In the genomic region with DNA sequence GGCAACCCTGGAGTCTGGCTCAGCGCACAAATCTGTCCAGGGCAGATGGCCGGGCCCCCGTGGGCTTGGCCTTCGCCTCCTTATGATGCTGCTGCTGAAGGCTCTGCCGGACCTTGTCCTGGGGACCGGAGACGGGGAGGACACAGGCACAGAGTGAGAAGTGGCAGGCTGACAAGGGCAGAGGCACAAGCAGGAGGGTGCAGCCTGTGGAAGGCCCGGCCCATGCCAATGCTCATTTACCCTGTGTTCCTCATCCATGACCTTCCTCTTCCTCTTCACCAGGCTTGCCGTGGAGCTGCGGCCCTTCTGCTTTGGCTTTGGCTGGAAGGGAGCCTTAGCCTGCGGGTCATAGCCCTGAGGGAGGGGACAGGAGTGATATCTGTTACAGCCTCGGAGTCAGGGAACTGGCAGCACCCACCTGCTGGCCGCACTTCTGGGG, we compare ENCODE assay signal across 14 cellular contexts. TPM values are rescaled to one million over a fixed set of nuclear protein-coding genes. Genes with fewer than 3 reads are reported as not detected.
DNase-seq lines count a peak whose midpoint lies in the region; ATAC-seq and TF ChIP-seq lines count a peak whose summit lies in the region.
"Had no signal": no experiment of that assay in that cellular context is flagged by ENCODE, and none has a peak within 500 bp of the region (broad histone marks: within the 10 kb centered on the region; RNA-seq: fewer than 3 reads in every experiment).

No MANE protein-coding gene starts in this region.

- no peak overlapping the region for H3K4me2 ChIP-seq in OCI-LY7 (ENCODE audit: low read length)
- H3K4me2 ChIP-seq: SK-N-SH had no signal

- H3K9ac ChIP-seq in colonic mucosa (ENCODE audit: low read depth in 2 of 2, low read length in 2 of 2) = peak overlapping the region in 1 of 2 donors; percentile 36
- H3K9ac ChIP-seq: SK-N-SH had no signal

- TF ChIP-seq EP300 in ovary (IDR thresholded peaks at IDR 0.05) = no peak

- H3K9me2 ChIP-seq in OCI-LY7 (ENCODE audit: insufficient read depth, low read length) = no peaks in the 10 kb centered on the region
- H3K9me2 ChIP-seq: SK-N-SH had no signal

- H3K4me1 Mint-ChIP-seq in activated naive CD8-positive, alpha-beta T cell treated with anti-CD3 and anti-CD28 coated beads, Interleukin-2, amount 10 ng/mL, durations not matched to agents 7 days and 5 days = peaks cover 37% of the 10 kb centered on the region
- H3K4me1 Mint-ChIP-seq in activated naive CD8-positive, alpha-beta T cell treated with anti-CD3 and anti-CD28 coated beads for 36 hours = peaks cover 46% of the 10 kb centered on the region
- peaks cover 21% of the 10 kb centered on the region for H3K4me1 Mint-ChIP-seq in endothelial cell (ENCODE audit: unreplicated experiment)
- H3K4me1 Mint-ChIP-seq in stimulated activated effector memory CD8-positive, alpha-beta T cell treated with anti-CD3 and anti-CD28 coated beads, Interleukin-12 subunit alpha, Interleukin-12 subunit beta, amount 100 ng/mL, for 72 hours = peaks cover 38% of the 10 kb centered on the region

- no peak for TF ChIP-seq POLR2A in ovary (IDR thresholded peaks at IDR 0.05)

- no peak for ATAC-seq in activated naive CD8-positive, alpha-beta T cell treated with anti-CD3 and anti-CD28 coated beads, Interleukin-2, amount 10 ng/mL, durations not matched to agents 7 days and 5 days (ENCODE audit: low read depth)
- ATAC-seq in stimulated activated effector memory CD8-positive, alpha-beta T cell treated with anti-CD3 and anti-CD28 coated beads, Interleukin-12 subunit alpha, Interleukin-12 subunit beta, amount 100 ng/mL, for 72 hours = no peak

- H4K20me1 ChIP-seq in OCI-LY7 (ENCODE audit: insufficient read depth, low read length) = peaks cover 10% of the 10 kb centered on the region

- H2AFZ ChIP-seq in OCI-LY7 (ENCODE audit: low read length) = no peak overlapping the region

- H3K27ac ChIP-seq in OCI-LY7 (ENCODE audit: low read depth, low read length, poor library complexity, severe bottlenecking) (peak overlapping the region; percentile 93), ovary (no peak overlapping the region), colonic mucosa (no peak overlapping the region)

- H3K9me3 Mint-ChIP-seq in activated naive CD8-positive, alpha-beta T cell treated with anti-CD3 and anti-CD28 coated beads, Interleukin-2, amount 10 ng/mL, durations not matched to agents 7 days and 5 days = no peaks in the 10 kb centered on the region
- H3K9me3 Mint-ChIP-seq in activated naive CD8-positive, alpha-beta T cell treated with anti-CD3 and anti-CD28 coated beads for 36 hours = no peaks in the 10 kb centered on the region
- no peaks in the 10 kb centered on the region for H3K9me3 Mint-ChIP-seq in endothelial cell (ENCODE audit: unreplicated experiment)
- H3K9me3 Mint-ChIP-seq in stimulated activated effector memory CD8-positive, alpha-beta T cell treated with anti-CD3 and anti-CD28 coated beads, Interleukin-12 subunit alpha, Interleukin-12 subunit beta, amount 100 ng/mL, for 72 hours = no peaks in the 10 kb centered on the region

- H3K36me3 Mint-ChIP-seq in activated naive CD8-positive, alpha-beta T cell treated with anti-CD3 and anti-CD28 coated beads, Interleukin-2, amount 10 ng/mL, durations not matched to agents 7 days and 5 days = peaks cover 26% of the 10 kb centered on the region
- peaks cover 25% of the 10 kb centered on the region for H3K36me3 Mint-ChIP-seq in activated naive CD8-positive, alpha-beta T cell treated with anti-CD3 and anti-CD28 coated beads for 36 hours
- H3K36me3 Mint-ChIP-seq in endothelial cell (ENCODE audit: low read depth, unreplicated experiment) = peaks cover 19% of the 10 kb centered on the region
- H3K36me3 Mint-ChIP-seq in stimulated activated effector memory CD8-positive, alpha-beta T cell treated with anti-CD3 and anti-CD28 coated beads, Interleukin-12 subunit alpha, Interleukin-12 subunit beta, amount 100 ng/mL, for 72 hours = peaks cover 91% of the 10 kb centered on the region

- TF ChIP-seq CTCF in OCI-LY7 (conservative IDR thresholded peaks at IDR 0.05; ENCODE audit: low read length) (no peak), endothelial cell (IDR thresholded peaks at IDR 0.05; ENCODE audit: unreplicated experiment) (no peak), ovary (IDR thresholded peaks at IDR 0.05) (no peak), colonic mucosa (IDR thresholded peaks at IDR 0.05) (no peak)

- no peak overlapping the region for H3K27ac Mint-ChIP-seq in activated naive CD8-positive, alpha-beta T cell treated with anti-CD3 and anti-CD28 coated beads, Interleukin-2, amount 10 ng/mL, durations not matched to agents 7 days and 5 days
- no peak overlapping the region for H3K27ac Mint-ChIP-seq in activated naive CD8-positive, alpha-beta T cell treated with anti-CD3 and anti-CD28 coated beads for 36 hours
- no peak overlapping the region for H3K27ac Mint-ChIP-seq in endothelial cell (ENCODE audit: unreplicated experiment)
- peak overlapping the region; percentile 35 for H3K27ac Mint-ChIP-seq in stimulated activated effector memory CD8-positive, alpha-beta T cell treated with anti-CD3 and anti-CD28 coated beads, Interleukin-12 subunit alpha, Interleukin-12 subunit beta, amount 100 ng/mL, for 72 hours
- H3K27ac Mint-ChIP-seq: progenitor cell of endocrine pancreas had no signal

- H3K79me2 ChIP-seq in OCI-LY7 (ENCODE audit: insufficient read depth, low read depth, low read length) = peaks cover 17% of the 10 kb centered on the region

- TSS peak; percentile 67 for BruUV-seq in OCI-LY7 (replicated peaks; lab: Mats Ljungman, UMichigan)

- H3K36me3 ChIP-seq in OCI-LY7 (ENCODE audit: insufficient read depth, low read length) = peaks cover 91% of the 10 kb centered on the region
- H3K36me3 ChIP-seq in ovary = no peaks in the 10 kb centered on the region
- peaks cover 4% of the 10 kb centered on the region for H3K36me3 ChIP-seq in colonic mucosa

- DNase-seq in activated naive CD8-positive, alpha-beta T cell treated with anti-CD3 and anti-CD28 coated beads, Interleukin-2, amount 10 ng/mL, durations not matched to agents 7 days and 5 days = peak; percentile 30
- no peak for DNase-seq in activated naive CD8-positive, alpha-beta T cell treated with anti-CD3 and anti-CD28 coated beads for 36 hours
- DNase-seq in OCI-LY7 (ENCODE audit: low spot score) (no peak), endothelial cell (ENCODE audit: low spot score) (no peak), ovary (no peak), colonic mucosa (no peak), mucosa of gallbladder (ENCODE audit: low spot score) (no peak)
- DNase-seq in stimulated activated effector memory CD8-positive, alpha-beta T cell treated with anti-CD3 and anti-CD28 coated beads, Interleukin-12 subunit alpha, Interleukin-12 subunit beta, amount 100 ng/mL, for 72 hours (ENCODE audit: low spot score in 2 of 2) = no peak
- DNase-seq: activated CD4-positive, CD25-positive, alpha-beta regulatory T cell; activated CD8-positive, alpha-beta memory T cell treated with anti-CD3 and anti-CD28 coated beads, Interleukin-2, amount 50 U/mL, for 48 hours; activated naive CD4-positive, alpha-beta T cell treated with anti-CD3 and anti-CD28 coated beads, Interleukin-2, amount 50 U/mL, for 16 hours; NCI-H187 had no signal

- H3K4me3 ChIP-seq in OCI-LY7 (ENCODE audit: low read depth, low read length, poor library complexity, severe bottlenecking) (no peak overlapping the region), ovary (no peak overlapping the region), colonic mucosa (no peak overlapping the region)

- H3K4me1 ChIP-seq in OCI-LY7 (ENCODE audit: insufficient read depth, low read length, poor library complexity, severe bottlenecking) (peaks cover 49% of the 10 kb centered on the region), ovary (ENCODE audit: insufficient read depth) (no peaks in the 10 kb centered on the region), colonic mucosa (peaks cover 20% of the 10 kb centered on the region)

- intact Hi-C loops in OCI-LY7 (cut with micrococcal nuclease; ENCODE audit: unreplicated experiment) (loop anchor here (5.0 kb wide), 2 partner anchors 113 to 148 kb away; a partner anchor contains a TSS), ovary (cut with DNase I) (loop anchor here in 1 of 4 donors (10.0 kb wide), 1 partner anchor 136 kb away; a partner anchor contains a TSS), colonic mucosa (cut with DNase I) (no loop called here)

- H3K27me3 ChIP-seq in ovary (no peaks in the 10 kb centered on the region), colonic mucosa (no peaks in the 10 kb centered on the region)

- no peaks in the 10 kb centered on the region for H3K27me3 Mint-ChIP-seq in activated naive CD8-positive, alpha-beta T cell treated with anti-CD3 and anti-CD28 coated beads, Interleukin-2, amount 10 ng/mL, durations not matched to agents 7 days and 5 days
- no peaks in the 10 kb centered on the region for H3K27me3 Mint-ChIP-seq in activated naive CD8-positive, alpha-beta T cell treated with anti-CD3 and anti-CD28 coated beads for 36 hours
- peaks cover 5% of the 10 kb centered on the region for H3K27me3 Mint-ChIP-seq in endothelial cell (ENCODE audit: unreplicated experiment)
- H3K27me3 Mint-ChIP-seq: progenitor cell of endocrine pancreas had no signal

- WGBS in ovary, 3 donors = 64 to 69% (median 67%) methylated on average over 13 of the region's 13 CpGs

- H3K9me3 ChIP-seq in OCI-LY7 (ENCODE audit: low read length) (no peaks in the 10 kb centered on the region), ovary (no peaks in the 10 kb centered on the region), colonic mucosa (no peaks in the 10 kb centered on the region)
- H3K9me3 ChIP-seq: SK-N-SH had no signal

- POLR2A ChIA-PET in activated naive CD8-positive, alpha-beta T cell treated with anti-CD3 and anti-CD28 coated beads, Interleukin-2, amount 10 ng/mL, durations not matched to agents 7 days and 5 days (lab: Charles Lee) = interaction anchor here (2.3 to 4.4 kb wide), 4 partner anchors 10 to 152 kb away, joined by 7 to 107 read pairs (median 54); a partner anchor contains a TSS
- POLR2A ChIA-PET in OCI-LY7 (lab: Charles Lee) = interaction anchor here (0.8 kb wide), 1 partner anchor 31 kb away, joined by 4 read pairs; no protein-coding TSS in a partner anchor

- CTCF ChIA-PET in OCI-LY7 (lab: Charles Lee; ENCODE audit: unreplicated experiment) = no interaction called here

- H3K4me3 Mint-ChIP-seq in activated naive CD8-positive, alpha-beta T cell treated with anti-CD3 and anti-CD28 coated beads, Interleukin-2, amount 10 ng/mL, durations not matched to agents 7 days and 5 days = no peak overlapping the region
- no peak overlapping the region for H3K4me3 Mint-ChIP-seq in activated naive CD8-positive, alpha-beta T cell treated with anti-CD3 and anti-CD28 coated beads for 36 hours
- H3K4me3 Mint-ChIP-seq in endothelial cell (ENCODE audit: unreplicated experiment) = peak overlapping the region; percentile 31
- H3K4me3 Mint-ChIP-seq in stimulated activated effector memory CD8-positive, alpha-beta T cell treated with anti-CD3 and anti-CD28 coated beads, Interleukin-12 subunit alpha, Interleukin-12 subunit beta, amount 100 ng/mL, for 72 hours = no peak overlapping the region

RNA-seq across cellular contexts. Expression of a gene that starts 2.4 kb away (rescaled TPM):
- total RNA-seq in activated naive CD8-positive, alpha-beta T cell treated with anti-CD3 and anti-CD28 coated beads, Interleukin-2, amount 10 ng/mL, durations not matched to agents 7 days and 5 days = 10 to 100 TPM; 32.0 to 35.4 TPM
- 1 to 10 TPM; 1.8 to 2.1 TPM for total RNA-seq in activated naive CD8-positive, alpha-beta T cell treated with anti-CD3 and anti-CD28 coated beads for 36 hours
- 13.1 and 14.2 TPM in 2 replicates for total RNA-seq in OCI-LY7 (2014; rRNA removed; shearing (Covaris generic))
- 14.1 and 17.3 TPM in 2 replicates for total RNA-seq in OCI-LY7 (2022)
- 3.8 TPM for total RNA-seq in endothelial cell (ENCODE audit: unreplicated experiment)
- total RNA-seq in ovary = 10 to 100 TPM in 2 of 7 donors, 1 to 10 TPM in 5; 4.3 to 10.6 (median 6.9) TPM
- 1 to 10 TPM; 2.7 to 7.4 TPM for polyA plus RNA-seq in ovary
- 10 to 100 TPM; 22.0 to 26.4 TPM for total RNA-seq in colonic mucosa
- total RNA-seq in mucosa of gallbladder = 25.4 TPM

RNA-seq across cellular contexts. Expression of a gene that starts 7.4 kb away (rescaled TPM):
- 1,000 to 10,000 TPM; 3,300 to 3,409 TPM for total RNA-seq in activated naive CD8-positive, alpha-beta T cell treated with anti-CD3 and anti-CD28 coated beads, Interleukin-2, amount 10 ng/mL, durations not matched to agents 7 days and 5 days
- total RNA-seq in activated naive CD8-positive, alpha-beta T cell treated with anti-CD3 and anti-CD28 coated beads for 36 hours = 1,000 to 10,000 TPM; 3,940 to 3,999 TPM
- total RNA-seq in OCI-LY7 (2014; rRNA removed; shearing (Covaris generic)) = 7,191 and 8,620 TPM in 2 replicates
- total RNA-seq in OCI-LY7 (2022) (4,034 and 4,317 TPM in 2 replicates), endothelial cell (ENCODE audit: unreplicated experiment) (2,251 TPM), ovary (1,000 to 10,000 TPM; 4,177 to 8,845 (median 4,854) TPM), colonic mucosa (1,000 to 10,000 TPM; 1,996 to 2,041 TPM), mucosa of gallbladder (1,438 TPM)
- polyA plus RNA-seq in ovary = over 10,000 TPM in 1 of 2 donors, 1,000 to 10,000 TPM in 1; 6,405 to 11,953 TPM

RNA-seq across cellular contexts. Expression of a gene that starts 7.6 kb away (rescaled TPM):
- total RNA-seq in activated naive CD8-positive, alpha-beta T cell treated with anti-CD3 and anti-CD28 coated beads, Interleukin-2, amount 10 ng/mL, durations not matched to agents 7 days and 5 days = 10 to 100 TPM; 72.3 to 76.0 TPM
- total RNA-seq in activated naive CD8-positive, alpha-beta T cell treated with anti-CD3 and anti-CD28 coated beads for 36 hours = 10 to 100 TPM; 43.4 to 44.6 TPM
- total RNA-seq in OCI-LY7 (2014; rRNA removed; shearing (Covaris generic)) = 50.4 and 53.5 TPM in 2 replicates
- total RNA-seq in OCI-LY7 (2022) = 73.5 and 80.3 TPM in 2 replicates
- total RNA-seq in endothelial cell (ENCODE audit: unreplicated experiment) = 41.8 TPM
- 10 to 100 TPM; 24.0 to 55.6 (median 45.2) TPM for total RNA-seq in ovary
- 10 to 100 TPM; 39.5 to 56.7 TPM for polyA plus RNA-seq in ovary
- 10 to 100 TPM; 48.4 to 73.2 TPM for total RNA-seq in colonic mucosa
- total RNA-seq in mucosa of gallbladder = 62.5 TPM

RNA-seq across cellular contexts. Expression of a gene that starts 9.8 kb away (rescaled TPM):
- total RNA-seq in activated naive CD8-positive, alpha-beta T cell treated with anti-CD3 and anti-CD28 coated beads, Interleukin-2, amount 10 ng/mL, durations not matched to agents 7 days and 5 days = 10 to 100 TPM; 50.0 to 58.0 TPM
- 100 to 1,000 TPM; 105 to 107 TPM for total RNA-seq in activated naive CD8-positive, alpha-beta T cell treated with anti-CD3 and anti-CD28 coated beads for 36 hours
- total RNA-seq in OCI-LY7 (2014; rRNA removed; shearing (Covaris generic)) = 127 and 129 TPM in 2 replicates
- total RNA-seq in OCI-LY7 (2022) (71.4 and 83.3 TPM in 2 replicates), endothelial cell (ENCODE audit: unreplicated experiment) (48.5 TPM), ovary (10 to 100 TPM; 29.1 to 58.5 (median 35.0) TPM), colonic mucosa (10 to 100 TPM; 25.7 to 51.7 TPM), mucosa of gallbladder (37.7 TPM)
- 10 to 100 TPM; 25.5 to 27.0 TPM for polyA plus RNA-seq in ovary

RNA-seq across cellular contexts. Expression of a gene that starts 10.1 kb away (rescaled TPM):
- total RNA-seq in activated naive CD8-positive, alpha-beta T cell treated with anti-CD3 and anti-CD28 coated beads, Interleukin-2, amount 10 ng/mL, durations not matched to agents 7 days and 5 days = 10 to 100 TPM; 53.3 to 54.7 TPM
- total RNA-seq in activated naive CD8-positive, alpha-beta T cell treated with anti-CD3 and anti-CD28 coated beads for 36 hours = 100 to 1,000 TPM; 106 to 107 TPM
- total RNA-seq in OCI-LY7 (2014; rRNA removed; shearing (Covaris generic)) = 72.5 and 112 TPM in 2 replicates
- 65.4 and 90.6 TPM in 2 replicates for total RNA-seq in OCI-LY7 (2022)
- total RNA-seq in endothelial cell (ENCODE audit: unreplicated experiment) = 33.3 TPM
- total RNA-seq in ovary = 10 to 100 TPM in 6 of 7 donors, 1 to 10 TPM in 1; 9.8 to 46.8 (median 42.0) TPM
- polyA plus RNA-seq in ovary = 10 to 100 TPM; 80.3 to 83.0 TPM
- total RNA-seq in colonic mucosa = 10 to 100 TPM; 36.5 to 77.0 TPM
- 38.6 TPM for total RNA-seq in mucosa of gallbladder
